Comparison of ENCODE assay signal across 16 cellular contexts in genomic region chr5:163695817-163696216, GRCh38.
DNase-seq lines count a peak whose midpoint lies in the region; ATAC-seq lines count a peak whose summit lies in the region.
"Had no signal": no experiment of that assay in that cellular context is flagged by ENCODE, and none has a peak within 500 bp of the region (broad histone marks: within the 10 kb centered on the region; RNA-seq: fewer than 3 reads in every experiment).

No MANE protein-coding gene starts in this region.

- ATAC-seq in GM21360 (IDR thresholded peaks at IDR 0.05; ENCODE audit: unreplicated experiment) (peak; percentile 4), HG03095 (IDR thresholded peaks at IDR 0.05; ENCODE audit: unreplicated experiment) (peak; percentile 15)
- ATAC-seq: stimulated activated naive CD8-positive, alpha-beta T cell treated with anti-CD3 and anti-CD28 coated beads, Interleukin-15, Interleukin-2, amounts not matched to agents 100 U/mL and 50 U/mL, for 24 hours had no signal

- DNase-seq in SW480 (ENCODE audit: low spot score) (peak; percentile 1), pons (ENCODE audit: low spot score) (peak; percentile 1), OCI-M1 (lab: John Stamatoyannopoulos, UW) (no peak), DMS 273 treated with DMSO at 0.1 percent for 48 hours (lab: John Stamatoyannopoulos, UW) (no peak), SHP77 (lab: John Stamatoyannopoulos, UW) (no peak)
- DNase-seq: activated CD4-positive, alpha-beta T cell treated with anti-CD3 and anti-CD28 coated beads, Interleukin-2, amount 50 U/mL, for 4 hours; activated CD8-positive, alpha-beta memory T cell treated with anti-CD3 and anti-CD28 coated beads, Interleukin-2, amount 50 U/mL, for 48 hours; DMS79; effector memory CD4-positive, alpha-beta T cell; KG1; natural killer cell; SIG-M5; stimulated activated naive CD8-positive, alpha-beta T cell treated with anti-CD3 and anti-CD28 coated beads, Interleukin-15, Interleukin-2, amounts not matched to agents 100 U/mL and 50 U/mL, for 24 hours; tibial artery had no signal

Comparison
In these comparisons a context has a peak if more than half of its experiments do, and no peak if none do; other contexts are left out.
1. DNase-seq: peak in SW480 (single experiment) and pons (single experiment); none in OCI-M1 (single experiment), DMS 273 treated with DMSO at 0.1 percent for 48 hours (single experiment) and SHP77 (0 of 2).